ENCODE assay signal across 8 cellular contexts in the genomic region with DNA sequence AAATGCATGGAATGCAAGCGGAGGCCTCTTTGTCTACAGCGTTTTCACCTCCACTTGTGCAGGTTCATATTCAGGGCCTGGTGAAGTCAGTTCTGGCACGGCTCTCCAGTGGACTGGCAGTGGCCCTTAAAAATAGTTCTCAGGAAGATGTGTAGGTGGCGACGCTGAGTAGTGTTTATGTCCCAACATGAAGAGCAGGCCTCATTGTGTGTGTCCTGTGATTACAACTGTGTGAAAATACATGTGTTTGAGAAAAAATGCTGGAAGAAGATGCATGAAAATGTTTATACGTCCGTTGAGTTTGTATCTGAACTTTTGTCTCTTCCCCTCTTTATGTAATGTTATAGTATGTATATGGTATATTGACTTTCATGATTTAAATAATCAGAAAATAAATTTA. TPM values are rescaled to one million over a fixed set of nuclear protein-coding genes. Genes with fewer than 3 reads are reported as not detected.
DNase-seq lines count a peak whose midpoint lies in the region; ATAC-seq and TF ChIP-seq lines count a peak whose summit lies in the region.

No MANE protein-coding gene starts in this region.

- POLR2A ChIA-PET in RWPE1 (lab: Yijun Ruan, JAX; ENCODE audit: low non-redundant PET): no interaction called here

- no peaks in the 10 kb centered on the region for H3K9me3 Mint-ChIP-seq in natural killer cell

- no peaks in the 10 kb centered on the region for H3K36me3 Mint-ChIP-seq in natural killer cell

- H3K4me2 ChIP-seq in KMS-11: peak overlapping the region; percentile 58; the same call in 1 of the 2 replicates

- no peaks in the 10 kb centered on the region for H3K27me3 ChIP-seq in KMS-11 (ENCODE audit: insufficient read depth, low read depth)

- CTCF ChIA-PET in RWPE1 (lab: Yijun Ruan, JAX): no interaction called here

- H3K4me3 ChIP-seq in KMS-11 (IDR thresholded peaks at IDR 0.05; ENCODE audit: insufficient read depth, low read depth, low read length): no peak overlapping the region
- no peak overlapping the region for H3K4me3 ChIP-seq in coronary artery

- peak; percentile 44 for TF ChIP-seq CTCF in KMS-11 (conservative IDR thresholded peaks at IDR 0.05; ENCODE audit: low read depth, low read length)
- TF ChIP-seq CTCF in RWPE1 (conservative IDR thresholded peaks at IDR 0.05; ENCODE audit: low read depth): no peak
- TF ChIP-seq CTCF in coronary artery (IDR thresholded peaks at IDR 0.05): no peak
- TF ChIP-seq CTCF in natural killer cell (IDR thresholded peaks at IDR 0.05): peak; percentile 57

- H3K36me3 ChIP-seq in KMS-11 (ENCODE audit: insufficient read depth): no peaks in the 10 kb centered on the region

- ATAC-seq in natural killer cell: peak; percentile 69 to 88 (median 85)
- ATAC-seq in HG02885 (IDR thresholded peaks at IDR 0.05; ENCODE audit: poor library complexity, unreplicated experiment): no peak
- ATAC-seq in GM18873 (IDR thresholded peaks at IDR 0.05; ENCODE audit: low FRiP score, unreplicated experiment): no peak

- no peak overlapping the region for H3K4me3 Mint-ChIP-seq in natural killer cell

- peaks cover 32% of the 10 kb centered on the region for H3K4me1 ChIP-seq in KMS-11 (ENCODE audit: low read depth, poor library complexity, severe bottlenecking)

- no peaks in the 10 kb centered on the region for H3K79me2 ChIP-seq in KMS-11 (ENCODE audit: insufficient read depth, low read depth)

- no peak overlapping the region for H2AFZ ChIP-seq in KMS-11 (ENCODE audit: low read depth)

- intact Hi-C loops in natural killer cell (cut with micrococcal nuclease): no loop called here

- H3K27me3 Mint-ChIP-seq in natural killer cell (ENCODE audit: low read depth in 2 of 2): no peaks in the 10 kb centered on the region

- no peak overlapping the region for H3K9ac ChIP-seq in KMS-11

- peaks cover 32 to 35% of the 10 kb centered on the region in 2 donors for H3K4me1 Mint-ChIP-seq in natural killer cell

- H3K27ac ChIP-seq in KMS-11 (no peak overlapping the region; the same call in 1 of the 2 replicates), RWPE1 (no peak overlapping the region), coronary artery (no peak overlapping the region)

- peak; percentile 79 for DNase-seq in DMS53 (lab: John Stamatoyannopoulos, UW)
- DNase-seq in RWPE1 (ENCODE audit: low spot score): peak; percentile 22
- DNase-seq in coronary artery (ENCODE audit: low spot score): peak; percentile 47
- DNase-seq in natural killer cell: no peak
- no peak for DNase-seq in stimulated activated naive CD4-positive, alpha-beta T cell treated with Interleukin-2 at 50 U/mL for 16 hours (lab: John Stamatoyannopoulos, UW)

- H3K27ac Mint-ChIP-seq in natural killer cell: peak overlapping the region in 1 of 2 donors; percentile 23

- H4K20me1 ChIP-seq in KMS-11 (ENCODE audit: insufficient read depth): no peaks in the 10 kb centered on the region

RNA-seq across cellular contexts. Expression of gene LIPC, which starts 7.2 kb away (rescaled TPM):
- 1 to 10 TPM; 5.3 to 7.1 (median 5.3) TPM for total RNA-seq in natural killer cell

Comparison
In these comparisons a context has a peak if more than half of its experiments do, and no peak if none do; other contexts are left out.
1. DNase-seq: peak in DMS53 (single experiment), RWPE1 (single experiment) and coronary artery (single experiment); none in natural killer cell (single experiment) and stimulated activated naive CD4-positive, alpha-beta T cell treated with Interleukin-2 at 50 U/mL for 16 hours (single experiment).
2. CTCF ChIP-seq: peak in KMS-11 (single experiment) and natural killer cell (single experiment); none in RWPE1 (single experiment) and coronary artery (single experiment).
3. ATAC-seq: peak in natural killer cell (3 of 3); none in HG02885 (single experiment) and GM18873 (single experiment).